In genomic region chr5:76771705-76772405, GRCh38 we compare ENCODE assay signal across 1 cellular context.
A peak's percentile ranks its signal among the peaks of the same experiment; 100 is the strongest.
TF ChIP-seq lines count a peak whose summit lies in the region.

No MANE protein-coding gene starts in this region.

TF ChIP-seq in HepG2, 621 proteins besides CTCF, POLR2A, EP300 and RAD21:
- TF ChIP-seq ZFP91 (CRISPR knock-in tag; IDR thresholded peaks at IDR 0.05; ENCODE audit: borderline replicate concordance) (no peak), FOXA3 (CRISPR knock-in tag; IDR thresholded peaks at IDR 0.05) (peak; percentile 54; the same call in 1 of the 2 replicates), ARID5B (CRISPR knock-in tag; IDR thresholded peaks at IDR 0.05) (0 out of 2 replicates have a peak, but pooled peaks have one; percentile 12), MED13 (CRISPR knock-in tag; IDR thresholded peaks at IDR 0.05) (no peak)
TF ChIP-seq in HepG2: peak in this region for 2.
